In the genomic region with DNA sequence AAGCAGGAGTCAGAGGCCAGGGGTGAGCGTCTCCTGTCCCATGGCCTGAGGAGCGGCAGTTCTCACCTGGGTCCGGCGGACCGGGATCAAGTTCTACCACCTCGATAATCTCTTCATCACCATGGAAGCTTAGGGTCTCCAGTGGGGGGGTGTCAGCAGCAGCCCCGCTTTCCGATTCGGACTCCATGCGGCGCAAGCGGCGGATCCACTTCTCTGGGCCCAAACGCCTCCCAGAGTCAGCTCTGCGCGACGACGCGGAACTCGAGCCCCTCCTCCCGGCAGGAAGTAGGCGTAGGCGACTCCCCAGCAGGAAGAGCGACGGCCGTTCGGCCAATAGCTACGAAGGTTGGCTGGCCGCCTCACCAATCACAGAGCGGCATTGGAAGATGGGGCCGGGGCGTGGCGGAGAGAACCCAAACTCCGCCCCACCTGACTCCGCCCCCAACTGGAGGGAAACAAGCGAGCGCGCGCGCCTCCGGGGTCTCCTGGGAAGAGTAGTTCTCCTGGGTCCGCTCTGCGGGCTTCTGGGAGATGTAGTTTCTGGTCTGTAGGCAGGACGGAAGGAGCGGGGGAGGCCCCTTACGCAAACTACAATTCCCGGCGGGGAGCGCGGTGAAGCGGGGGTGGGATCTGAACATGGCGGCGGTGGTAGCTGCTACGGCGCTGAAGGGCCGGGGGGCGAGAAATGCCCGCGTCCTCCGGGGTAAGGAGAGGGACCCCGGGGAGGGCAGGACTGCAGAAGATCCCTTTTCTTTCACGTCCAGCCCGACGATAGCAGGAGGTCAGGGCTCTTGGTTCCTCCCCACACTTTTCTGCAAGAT, we compare ENCODE assay signal across 1 cellular context.
TF ChIP-seq lines count a peak whose summit lies in the region.

A gene with protein sequence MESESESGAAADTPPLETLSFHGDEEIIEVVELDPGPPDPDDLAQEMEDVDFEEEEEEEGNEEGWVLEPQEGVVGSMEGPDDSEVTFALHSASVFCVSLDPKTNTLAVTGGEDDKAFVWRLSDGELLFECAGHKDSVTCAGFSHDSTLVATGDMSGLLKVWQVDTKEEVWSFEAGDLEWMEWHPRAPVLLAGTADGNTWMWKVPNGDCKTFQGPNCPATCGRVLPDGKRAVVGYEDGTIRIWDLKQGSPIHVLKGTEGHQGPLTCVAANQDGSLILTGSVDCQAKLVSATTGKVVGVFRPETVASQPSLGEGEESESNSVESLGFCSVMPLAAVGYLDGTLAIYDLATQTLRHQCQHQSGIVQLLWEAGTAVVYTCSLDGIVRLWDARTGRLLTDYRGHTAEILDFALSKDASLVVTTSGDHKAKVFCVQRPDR (minus strand): TSS at position 238 of the 821 bp plus-strand sequence. CDS start 51 bp downstream, at position 187.
A gene with protein sequence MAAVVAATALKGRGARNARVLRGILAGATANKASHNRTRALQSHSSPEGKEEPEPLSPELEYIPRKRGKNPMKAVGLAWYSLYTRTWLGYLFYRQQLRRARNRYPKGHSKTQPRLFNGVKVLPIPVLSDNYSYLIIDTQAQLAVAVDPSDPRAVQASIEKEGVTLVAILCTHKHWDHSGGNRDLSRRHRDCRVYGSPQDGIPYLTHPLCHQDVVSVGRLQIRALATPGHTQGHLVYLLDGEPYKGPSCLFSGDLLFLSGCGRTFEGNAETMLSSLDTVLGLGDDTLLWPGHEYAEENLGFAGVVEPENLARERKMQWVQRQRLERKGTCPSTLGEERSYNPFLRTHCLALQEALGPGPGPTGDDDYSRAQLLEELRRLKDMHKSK (plus strand): TSS at position 620 of the 821 bp plus-strand sequence. CDS start 17 bp downstream, at position 637.

TF ChIP-seq in K562, 482 proteins besides CTCF, POLR2A, EP300 and RAD21 (continued from another document and continues in another):
- TF ChIP-seq, protein P1, sequence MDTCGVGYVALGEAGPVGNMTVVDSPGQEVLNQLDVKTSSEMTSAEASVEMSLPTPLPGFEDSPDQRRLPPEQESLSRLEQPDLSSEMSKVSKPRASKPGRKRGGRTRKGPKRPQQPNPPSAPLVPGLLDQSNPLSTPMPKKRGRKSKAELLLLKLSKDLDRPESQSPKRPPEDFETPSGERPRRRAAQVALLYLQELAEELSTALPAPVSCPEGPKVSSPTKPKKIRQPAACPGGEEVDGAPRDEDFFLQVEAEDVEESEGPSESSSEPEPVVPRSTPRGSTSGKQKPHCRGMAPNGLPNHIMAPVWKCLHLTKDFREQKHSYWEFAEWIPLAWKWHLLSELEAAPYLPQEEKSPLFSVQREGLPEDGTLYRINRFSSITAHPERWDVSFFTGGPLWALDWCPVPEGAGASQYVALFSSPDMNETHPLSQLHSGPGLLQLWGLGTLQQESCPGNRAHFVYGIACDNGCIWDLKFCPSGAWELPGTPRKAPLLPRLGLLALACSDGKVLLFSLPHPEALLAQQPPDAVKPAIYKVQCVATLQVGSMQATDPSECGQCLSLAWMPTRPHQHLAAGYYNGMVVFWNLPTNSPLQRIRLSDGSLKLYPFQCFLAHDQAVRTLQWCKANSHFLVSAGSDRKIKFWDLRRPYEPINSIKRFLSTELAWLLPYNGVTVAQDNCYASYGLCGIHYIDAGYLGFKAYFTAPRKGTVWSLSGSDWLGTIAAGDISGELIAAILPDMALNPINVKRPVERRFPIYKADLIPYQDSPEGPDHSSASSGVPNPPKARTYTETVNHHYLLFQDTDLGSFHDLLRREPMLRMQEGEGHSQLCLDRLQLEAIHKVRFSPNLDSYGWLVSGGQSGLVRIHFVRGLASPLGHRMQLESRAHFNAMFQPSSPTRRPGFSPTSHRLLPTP (IDR thresholded peaks at IDR 0.05; ENCODE audit: borderline replicate concordance, extremely low read depth, insufficient read length) = no peak
- TF ChIP-seq MCM5 (IDR thresholded peaks at IDR 0.05; ENCODE audit: low read depth) (no peak), MAFG (tag; conservative IDR thresholded peaks at IDR 0.05) (no peak), HDAC3 (IDR thresholded peaks at IDR 0.05; ENCODE audit: borderline replicate concordance, partially characterized antibody) (no peak), CBX2 (IDR thresholded peaks at IDR 0.05; ENCODE audit: insufficient read depth, low read length, poor library complexity, severe bottlenecking) (no peak), MEIS2 (IDR thresholded peaks at IDR 0.05; ENCODE audit: partially characterized antibody) (no peak), SP1 (CRISPR knock-in tag; IDR thresholded peaks at IDR 0.05) (peak; percentile 96), ZNF197 (CRISPR knock-in tag; IDR thresholded peaks at IDR 0.05; ENCODE audit: low read depth) (peak; percentile 84; the same call in 1 of the 2 replicates), SMARCE1 (IDR thresholded peaks at IDR 0.05) (no peak), SMARCA5 (IDR thresholded peaks at IDR 0.05) (no peak), SUPT5H (IDR thresholded peaks at IDR 0.05) (peak; percentile 74), ZNF146 (CRISPR knock-in tag; IDR thresholded peaks at IDR 0.05; ENCODE audit: unreplicated experiment) (no peak), GTF2F1 (IDR thresholded peaks at IDR 0.05; ENCODE audit: low read depth, low read length) (no peak), DIDO1 (tag; IDR thresholded peaks at IDR 0.05; ENCODE audit: low read depth) (peak; percentile 71; the same call in 1 of the 2 replicates), BCOR (IDR thresholded peaks at IDR 0.05) (no peak), ETS2 (tag; IDR thresholded peaks at IDR 0.05; ENCODE audit: borderline replicate concordance, poor library complexity, severe bottlenecking) (no peak), TAF7 (tag; IDR thresholded peaks at IDR 0.05) (0 out of 2 replicates have a peak, but pooled peaks have one; percentile 19), ZNF408 (CRISPR knock-in tag; IDR thresholded peaks at IDR 0.05; ENCODE audit: low read depth) (no peak), SAFB2 (IDR thresholded peaks at IDR 0.05; ENCODE audit: borderline replicate concordance, low read depth, low read length, severe bottlenecking) (no peak), DACH1 (IDR thresholded peaks at IDR 0.05; ENCODE audit: partially characterized antibody) (no peak), ZNF175 (CRISPR knock-in tag; IDR thresholded peaks at IDR 0.05; ENCODE audit: low read depth) (peak; percentile 87; the same call in 1 of the 2 replicates), C11orf30 (IDR thresholded peaks at IDR 0.05; ENCODE audit: low read depth) (peak; percentile 82), KDM1A (IDR thresholded peaks at IDR 0.05) (no peak), TRIM28 (IDR thresholded peaks at IDR 0.05) (no peak), HCFC1 (IDR thresholded peaks at IDR 0.05; ENCODE audit: low read depth, low read length) (peak; percentile 98), ADNP (tag; IDR thresholded peaks at IDR 0.05) (no peak), NELFE (IDR thresholded peaks at IDR 0.05; ENCODE audit: insufficient read depth, insufficient read length) (no peak), DPF2 (IDR thresholded peaks at IDR 0.05) (no peak), CCNT2 (IDR thresholded peaks at IDR 0.05; ENCODE audit: borderline replicate concordance, extremely low read depth, insufficient read length, low read depth, low read length) (peak; percentile 45), CHCHD3 (CRISPR knock-in tag; IDR thresholded peaks at IDR 0.05) (no peak), SIN3A (IDR thresholded peaks at IDR 0.05; ENCODE audit: borderline replicate concordance in 2 of 2, control insufficient read depth in 1 of 2, low read depth in 2 of 2, low read length in 2 of 2) (peak; percentile 58 to 66; a peak in 3 of 4 replicates)
- TF ChIP-seq, protein P2, sequence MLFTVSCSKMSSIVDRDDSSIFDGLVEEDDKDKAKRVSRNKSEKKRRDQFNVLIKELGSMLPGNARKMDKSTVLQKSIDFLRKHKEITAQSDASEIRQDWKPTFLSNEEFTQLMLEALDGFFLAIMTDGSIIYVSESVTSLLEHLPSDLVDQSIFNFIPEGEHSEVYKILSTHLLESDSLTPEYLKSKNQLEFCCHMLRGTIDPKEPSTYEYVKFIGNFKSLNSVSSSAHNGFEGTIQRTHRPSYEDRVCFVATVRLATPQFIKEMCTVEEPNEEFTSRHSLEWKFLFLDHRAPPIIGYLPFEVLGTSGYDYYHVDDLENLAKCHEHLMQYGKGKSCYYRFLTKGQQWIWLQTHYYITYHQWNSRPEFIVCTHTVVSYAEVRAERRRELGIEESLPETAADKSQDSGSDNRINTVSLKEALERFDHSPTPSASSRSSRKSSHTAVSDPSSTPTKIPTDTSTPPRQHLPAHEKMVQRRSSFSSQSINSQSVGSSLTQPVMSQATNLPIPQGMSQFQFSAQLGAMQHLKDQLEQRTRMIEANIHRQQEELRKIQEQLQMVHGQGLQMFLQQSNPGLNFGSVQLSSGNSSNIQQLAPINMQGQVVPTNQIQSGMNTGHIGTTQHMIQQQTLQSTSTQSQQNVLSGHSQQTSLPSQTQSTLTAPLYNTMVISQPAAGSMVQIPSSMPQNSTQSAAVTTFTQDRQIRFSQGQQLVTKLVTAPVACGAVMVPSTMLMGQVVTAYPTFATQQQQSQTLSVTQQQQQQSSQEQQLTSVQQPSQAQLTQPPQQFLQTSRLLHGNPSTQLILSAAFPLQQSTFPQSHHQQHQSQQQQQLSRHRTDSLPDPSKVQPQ (CRISPR knock-in tag; IDR thresholded peaks at IDR 0.05; ENCODE audit: borderline replicate concordance) = no peak
- TF ChIP-seq, protein P3, sequence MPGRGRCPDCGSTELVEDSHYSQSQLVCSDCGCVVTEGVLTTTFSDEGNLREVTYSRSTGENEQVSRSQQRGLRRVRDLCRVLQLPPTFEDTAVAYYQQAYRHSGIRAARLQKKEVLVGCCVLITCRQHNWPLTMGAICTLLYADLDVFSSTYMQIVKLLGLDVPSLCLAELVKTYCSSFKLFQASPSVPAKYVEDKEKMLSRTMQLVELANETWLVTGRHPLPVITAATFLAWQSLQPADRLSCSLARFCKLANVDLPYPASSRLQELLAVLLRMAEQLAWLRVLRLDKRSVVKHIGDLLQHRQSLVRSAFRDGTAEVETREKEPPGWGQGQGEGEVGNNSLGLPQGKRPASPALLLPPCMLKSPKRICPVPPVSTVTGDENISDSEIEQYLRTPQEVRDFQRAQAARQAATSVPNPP (IDR thresholded peaks at IDR 0.05; ENCODE audit: borderline replicate concordance, insufficient read depth, insufficient read length) = no peak
- TF ChIP-seq, protein P4, sequence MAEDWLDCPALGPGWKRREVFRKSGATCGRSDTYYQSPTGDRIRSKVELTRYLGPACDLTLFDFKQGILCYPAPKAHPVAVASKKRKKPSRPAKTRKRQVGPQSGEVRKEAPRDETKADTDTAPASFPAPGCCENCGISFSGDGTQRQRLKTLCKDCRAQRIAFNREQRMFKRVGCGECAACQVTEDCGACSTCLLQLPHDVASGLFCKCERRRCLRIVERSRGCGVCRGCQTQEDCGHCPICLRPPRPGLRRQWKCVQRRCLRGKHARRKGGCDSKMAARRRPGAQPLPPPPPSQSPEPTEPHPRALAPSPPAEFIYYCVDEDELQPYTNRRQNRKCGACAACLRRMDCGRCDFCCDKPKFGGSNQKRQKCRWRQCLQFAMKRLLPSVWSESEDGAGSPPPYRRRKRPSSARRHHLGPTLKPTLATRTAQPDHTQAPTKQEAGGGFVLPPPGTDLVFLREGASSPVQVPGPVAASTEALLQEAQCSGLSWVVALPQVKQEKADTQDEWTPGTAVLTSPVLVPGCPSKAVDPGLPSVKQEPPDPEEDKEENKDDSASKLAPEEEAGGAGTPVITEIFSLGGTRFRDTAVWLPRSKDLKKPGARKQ (CRISPR knock-in tag; IDR thresholded peaks at IDR 0.05) = no peak
- TF ChIP-seq, protein P5, sequence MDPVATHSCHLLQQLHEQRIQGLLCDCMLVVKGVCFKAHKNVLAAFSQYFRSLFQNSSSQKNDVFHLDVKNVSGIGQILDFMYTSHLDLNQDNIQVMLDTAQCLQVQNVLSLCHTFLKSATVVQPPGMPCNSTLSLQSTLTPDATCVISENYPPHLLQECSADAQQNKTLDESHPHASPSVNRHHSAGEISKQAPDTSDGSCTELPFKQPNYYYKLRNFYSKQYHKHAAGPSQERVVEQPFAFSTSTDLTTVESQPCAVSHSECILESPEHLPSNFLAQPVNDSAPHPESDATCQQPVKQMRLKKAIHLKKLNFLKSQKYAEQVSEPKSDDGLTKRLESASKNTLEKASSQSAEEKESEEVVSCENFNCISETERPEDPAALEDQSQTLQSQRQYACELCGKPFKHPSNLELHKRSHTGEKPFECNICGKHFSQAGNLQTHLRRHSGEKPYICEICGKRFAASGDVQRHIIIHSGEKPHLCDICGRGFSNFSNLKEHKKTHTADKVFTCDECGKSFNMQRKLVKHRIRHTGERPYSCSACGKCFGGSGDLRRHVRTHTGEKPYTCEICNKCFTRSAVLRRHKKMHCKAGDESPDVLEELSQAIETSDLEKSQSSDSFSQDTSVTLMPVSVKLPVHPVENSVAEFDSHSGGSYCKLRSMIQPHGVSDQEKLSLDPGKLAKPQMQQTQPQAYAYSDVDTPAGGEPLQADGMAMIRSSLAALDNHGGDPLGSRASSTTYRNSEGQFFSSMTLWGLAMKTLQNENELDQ (CRISPR knock-in tag; IDR thresholded peaks at IDR 0.05; ENCODE audit: borderline replicate concordance) = no peak
- TF ChIP-seq, protein P6, sequence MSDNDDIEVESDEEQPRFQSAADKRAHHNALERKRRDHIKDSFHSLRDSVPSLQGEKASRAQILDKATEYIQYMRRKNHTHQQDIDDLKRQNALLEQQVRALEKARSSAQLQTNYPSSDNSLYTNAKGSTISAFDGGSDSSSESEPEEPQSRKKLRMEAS (CRISPR knock-in tag; IDR thresholded peaks at IDR 0.05) = peak; percentile 69
- TF ChIP-seq, protein P7, sequence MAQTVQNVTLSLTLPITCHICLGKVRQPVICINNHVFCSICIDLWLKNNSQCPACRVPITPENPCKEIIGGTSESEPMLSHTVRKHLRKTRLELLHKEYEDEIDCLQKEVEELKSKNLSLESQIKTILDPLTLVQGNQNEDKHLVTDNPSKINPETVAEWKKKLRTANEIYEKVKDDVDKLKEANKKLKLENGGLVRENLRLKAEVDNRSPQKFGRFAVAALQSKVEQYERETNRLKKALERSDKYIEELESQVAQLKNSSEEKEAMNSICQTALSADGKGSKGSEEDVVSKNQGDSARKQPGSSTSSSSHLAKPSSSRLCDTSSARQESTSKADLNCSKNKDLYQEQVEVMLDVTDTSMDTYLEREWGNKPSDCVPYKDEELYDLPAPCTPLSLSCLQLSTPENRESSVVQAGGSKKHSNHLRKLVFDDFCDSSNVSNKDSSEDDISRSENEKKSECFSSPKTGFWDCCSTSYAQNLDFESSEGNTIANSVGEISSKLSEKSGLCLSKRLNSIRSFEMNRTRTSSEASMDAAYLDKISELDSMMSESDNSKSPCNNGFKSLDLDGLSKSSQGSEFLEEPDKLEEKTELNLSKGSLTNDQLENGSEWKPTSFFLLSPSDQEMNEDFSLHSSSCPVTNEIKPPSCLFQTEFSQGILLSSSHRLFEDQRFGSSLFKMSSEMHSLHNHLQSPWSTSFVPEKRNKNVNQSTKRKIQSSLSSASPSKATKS (CRISPR knock-in tag; IDR thresholded peaks at IDR 0.05) = no peak
- TF ChIP-seq, protein P8, sequence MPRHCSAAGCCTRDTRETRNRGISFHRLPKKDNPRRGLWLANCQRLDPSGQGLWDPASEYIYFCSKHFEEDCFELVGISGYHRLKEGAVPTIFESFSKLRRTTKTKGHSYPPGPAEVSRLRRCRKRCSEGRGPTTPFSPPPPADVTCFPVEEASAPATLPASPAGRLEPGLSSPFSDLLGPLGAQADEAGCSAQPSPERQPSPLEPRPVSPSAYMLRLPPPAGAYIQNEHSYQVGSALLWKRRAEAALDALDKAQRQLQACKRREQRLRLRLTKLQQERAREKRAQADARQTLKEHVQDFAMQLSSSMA (CRISPR knock-in tag; IDR thresholded peaks at IDR 0.05) = no peak
- TF ChIP-seq, protein P9, sequence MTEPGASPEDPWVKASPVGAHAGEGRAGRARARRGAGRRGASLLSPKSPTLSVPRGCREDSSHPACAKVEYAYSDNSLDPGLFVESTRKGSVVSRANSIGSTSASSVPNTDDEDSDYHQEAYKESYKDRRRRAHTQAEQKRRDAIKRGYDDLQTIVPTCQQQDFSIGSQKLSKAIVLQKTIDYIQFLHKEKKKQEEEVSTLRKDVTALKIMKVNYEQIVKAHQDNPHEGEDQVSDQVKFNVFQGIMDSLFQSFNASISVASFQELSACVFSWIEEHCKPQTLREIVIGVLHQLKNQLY (CRISPR knock-in tag; conservative IDR thresholded peaks at IDR 0.05) = no peak
